8 cellular contexts compared by ENCODE assay signal in the genomic region with DNA sequence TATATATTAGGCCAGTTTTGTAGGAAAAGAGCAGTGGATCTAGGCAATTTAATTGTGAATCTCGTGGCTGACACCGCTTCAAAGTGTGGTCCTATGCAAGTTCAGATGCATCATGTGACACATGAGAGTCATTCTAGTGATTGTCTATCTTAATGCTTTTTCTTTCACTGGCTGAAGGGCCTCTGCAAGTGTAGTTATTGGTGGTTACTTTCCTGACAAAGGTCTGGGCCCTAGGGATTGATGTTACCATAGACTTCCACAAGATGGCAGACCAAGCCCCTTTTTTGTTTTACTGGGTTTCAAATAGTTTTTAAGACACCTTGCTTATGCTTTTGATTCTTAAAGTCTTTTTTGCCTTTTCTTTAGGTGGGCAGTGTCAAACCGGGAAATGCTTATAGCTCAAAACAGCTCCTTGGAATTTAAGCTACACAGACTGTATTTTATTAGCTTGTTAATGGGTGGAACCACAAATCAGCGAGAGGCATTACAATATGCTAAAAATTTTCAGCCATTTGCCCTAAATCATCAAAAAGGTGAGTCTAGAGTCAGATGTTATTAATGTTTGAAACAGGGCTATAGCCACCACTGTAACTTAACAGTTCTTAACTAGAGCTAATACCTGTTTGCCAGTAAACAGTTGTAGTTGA.
DNase-seq lines count a peak whose midpoint lies in the region; ATAC-seq lines count a peak whose summit lies in the region.

No MANE protein-coding gene starts in this region.

- H3K36me3 Mint-ChIP-seq in stimulated activated memory B cell treated with anti-CD40 and anti-IgM and Interleukin-4, amounts not matched to agents 10 μg/mL and 1 μg/mL and 100 μg/mL, for 72 hours, result peaks cover 27% of the 10 kb centered on the region

- peaks cover 18% of the 10 kb centered on the region for H3K4me1 Mint-ChIP-seq in stimulated activated memory B cell treated with anti-CD40 and anti-IgM and Interleukin-4, amounts not matched to agents 10 μg/mL and 1 μg/mL and 100 μg/mL, for 72 hours

- DNase-seq in SIG-M5 treated with dmso at 0.1 percent for 504 hours (lab: John Stamatoyannopoulos, UW; ENCODE audit: unreplicated experiment), result peak; percentile 61
- no peak for DNase-seq in SIG-M5 (lab: John Stamatoyannopoulos, UW)
- peak; percentile 34 for DNase-seq in NCI-H69 (lab: John Stamatoyannopoulos, UW)
- DNase-seq in astrocyte of the hippocampus (ENCODE audit: low read depth, low spot score), result peak; percentile 60
- DNase-seq in iPS-NIHi11 (ENCODE audit: low spot score), result peak; percentile 63

- no peaks in the 10 kb centered on the region for H3K27me3 Mint-ChIP-seq in stimulated activated memory B cell treated with anti-CD40 and anti-IgM and Interleukin-4, amounts not matched to agents 10 μg/mL and 1 μg/mL and 100 μg/mL, for 72 hours

- H3K4me3 Mint-ChIP-seq in stimulated activated memory B cell treated with anti-CD40 and anti-IgM and Interleukin-4, amounts not matched to agents 10 μg/mL and 1 μg/mL and 100 μg/mL, for 72 hours, result no peak overlapping the region

- H3K27ac Mint-ChIP-seq in stimulated activated memory B cell treated with anti-CD40 and anti-IgM and Interleukin-4, amounts not matched to agents 10 μg/mL and 1 μg/mL and 100 μg/mL, for 72 hours, result no peak overlapping the region

- ATAC-seq in HG02642 (IDR thresholded peaks at IDR 0.05; ENCODE audit: poor library complexity, unreplicated experiment), result peak; percentile 47
- ATAC-seq in stimulated activated memory B cell treated with anti-CD40 and anti-IgM and Interleukin-4, amounts not matched to agents 10 μg/mL and 1 μg/mL and 100 μg/mL, for 72 hours, result peak; percentile 56
- no peak for ATAC-seq in HG02840 (IDR thresholded peaks at IDR 0.05; ENCODE audit: low FRiP score, unreplicated experiment)

- H3K9me3 Mint-ChIP-seq in stimulated activated memory B cell treated with anti-CD40 and anti-IgM and Interleukin-4, amounts not matched to agents 10 μg/mL and 1 μg/mL and 100 μg/mL, for 72 hours, result no peaks in the 10 kb centered on the region
